ENCODE assay signal across 10 cellular contexts in genomic region chr2:226478121-226478809, GRCh38.
DNase-seq lines count a peak whose midpoint lies in the region; ATAC-seq and TF ChIP-seq lines count a peak whose summit lies in the region.
"Had no signal": no experiment of that assay in that cellular context is flagged by ENCODE, and none has a peak within 500 bp of the region (broad histone marks: within the 10 kb centered on the region; RNA-seq: fewer than 3 reads in every experiment).

No MANE protein-coding gene starts in this region.

- H4K20me1 ChIP-seq in osteoblast (ENCODE audit: insufficient read depth, low read length) = no peaks in the 10 kb centered on the region

- no peaks in the 10 kb centered on the region for H3K79me2 ChIP-seq in osteoblast (ENCODE audit: insufficient read depth, low read length)

- H3K9me3 ChIP-seq in osteoblast (ENCODE audit: low read depth, low read length) = no peaks in the 10 kb centered on the region

- TF ChIP-seq CTCF in foreskin keratinocyte (conservative IDR thresholded peaks at IDR 0.05) (no peak), osteoblast (IDR thresholded peaks at IDR 0.05; ENCODE audit: extremely low read depth, low read depth, low read length) (no peak)

- peak overlapping the region; percentile 42 for H3K4me2 ChIP-seq in osteoblast (ENCODE audit: insufficient read depth, low read length)

- H3K27me3 ChIP-seq in foreskin keratinocyte = no peaks in the 10 kb centered on the region
- no peaks in the 10 kb centered on the region for H3K27me3 ChIP-seq in osteoblast (ENCODE audit: insufficient read depth, low read length)

- H3K4me1 ChIP-seq in foreskin keratinocyte (peaks cover 19% of the 10 kb centered on the region), osteoblast (ENCODE audit: insufficient read depth, low read length) (peaks cover 41% of the 10 kb centered on the region)

- no peak overlapping the region for H3K27ac ChIP-seq in foreskin keratinocyte
- peak overlapping the region; percentile 90 for H3K27ac ChIP-seq in osteoblast (ENCODE audit: low read depth, low read length)
- H3K27ac ChIP-seq: SK-N-MC had no signal

- H3K36me3 ChIP-seq in osteoblast (ENCODE audit: insufficient read depth, low read length) = no peaks in the 10 kb centered on the region

- ATAC-seq in foreskin keratinocyte = peak; percentile 53
- no peak for ATAC-seq in HG02840 (IDR thresholded peaks at IDR 0.05; ENCODE audit: low FRiP score, unreplicated experiment)

- no peak overlapping the region for H3K4me3 ChIP-seq in osteoblast (ENCODE audit: insufficient read depth, low read length)
- H3K4me3 ChIP-seq: SK-N-MC had no signal

- DNase-seq in AG20443 (ENCODE audit: low spot score) = peak; percentile 86
- DNase-seq in RPMI7951 (ENCODE audit: low read depth) = peak; percentile 97
- DNase-seq in foreskin keratinocyte = peak in 1 of 2 donors; percentile 50
- peak; percentile 48 for DNase-seq in osteoblast (ENCODE audit: insufficient read length, low spot score, missing footprints)
- no peak for DNase-seq in stimulated activated CD4-positive, alpha-beta T cell treated with anti-CD3 and anti-CD28 coated beads, Interleukin-4, amount 100 ng/mL, for 1 hour
- no peak for DNase-seq in NCI-H1694 (lab: John Stamatoyannopoulos, UW)
- DNase-seq in central memory CD4-positive, alpha-beta T cell = no peak
- DNase-seq: DMS79 had no signal

- H2AFZ ChIP-seq in osteoblast (ENCODE audit: low read length) = peak overlapping the region; percentile 77

Comparison
In these comparisons a context has a peak if more than half of its experiments do, and no peak if none do; other contexts are left out.
1. DNase-seq: peak in AG20443 (single experiment), RPMI7951 (single experiment) and osteoblast (single experiment); none in stimulated activated CD4-positive, alpha-beta T cell treated with anti-CD3 and anti-CD28 coated beads, Interleukin-4, amount 100 ng/mL, for 1 hour (single experiment), NCI-H1694 (single experiment) and central memory CD4-positive, alpha-beta T cell (single experiment).